7 cellular contexts compared by ENCODE assay signal in the genomic region with DNA sequence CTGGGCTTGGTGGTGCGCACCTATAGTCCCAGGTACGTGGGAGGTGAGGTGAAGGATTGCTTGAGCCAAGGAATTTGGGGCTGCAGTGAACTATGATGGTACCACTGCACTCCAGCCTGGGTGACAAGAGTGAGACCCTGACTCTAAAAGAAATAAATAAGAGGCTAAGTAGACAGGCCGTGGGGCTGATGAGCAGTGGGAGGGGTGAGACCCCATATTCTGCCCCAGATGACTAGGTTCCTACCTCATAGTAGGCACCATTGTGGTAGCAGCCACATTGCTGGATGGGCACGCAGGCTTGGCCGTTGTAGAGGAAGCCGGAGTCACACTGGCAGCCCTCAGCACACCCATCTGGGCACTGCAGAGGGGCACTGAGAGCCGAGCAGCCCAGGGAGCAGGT. TPM values are rescaled to one million over a fixed set of nuclear protein-coding genes. Genes with fewer than 3 reads are reported as not detected.
DNase-seq lines count a peak whose midpoint lies in the region; ATAC-seq, FAIRE-seq and TF ChIP-seq lines count a peak whose summit lies in the region.
"Not testable (repeated sequence)": the region's sequence is repeated elsewhere in the genome, so short reads cannot be mapped to it uniquely, and the experiment has no call there.
"Had no signal": no experiment of that assay in that cellular context is flagged by ENCODE, and none has a peak within 500 bp of the region (broad histone marks: within the 10 kb centered on the region; RNA-seq: fewer than 3 reads in every experiment).

No MANE protein-coding gene starts in this region.

- H3K27me3 ChIP-seq in HepG2 (ENCODE audit: control insufficient read depth in 1 of 2, insufficient read depth in 2 of 2, low read length in 2 of 2); spleen (replicated peaks in 1 of 7); upper lobe of right lung: not testable (repeated sequence)

- not testable (repeated sequence) for H4K20me1 ChIP-seq in HepG2 (ENCODE audit: insufficient read depth, low read length)

- not testable (repeated sequence) for TF ChIP-seq EP300 in HepG2 (IDR thresholded peaks at IDR 0.05; ENCODE audit: low read depth in 2 of 2, low read length in 2 of 2); HepG2 (CRISPR knock-in tag; IDR thresholded peaks at IDR 0.05; ENCODE audit: borderline replicate concordance)

- BruUV-seq in HepG2 (replicated peaks; lab: Mats Ljungman, UMichigan), result not testable (repeated sequence)

- in situ Hi-C loops in HepG2 (cut with HindIII; ENCODE audit: extremely low pct_ligation_motif_present, low pct_unique_long_range_greater_than_20kb), result not testable (repeated sequence)

- POLR2A ChIA-PET in HepG2 (lab: Yijun Ruan, JAX), result not testable (repeated sequence)

- not testable (repeated sequence) for FAIRE-seq in kidney (lab: Jason Lieb, UNC); HepG2 (lab: Jason Lieb, UNC)

- TF ChIP-seq POLR2A in HepG2 (IDR thresholded peaks at IDR 0.05; ENCODE audit: insufficient read depth in 1 of 2, low read depth in 2 of 2, low read length in 2 of 2); spleen (IDR thresholded peaks at IDR 0.05): not testable (repeated sequence)

- CTCF ChIA-PET in HepG2 (lab: Yijun Ruan, JAX; ENCODE audit: low intra/inter-chr PET ratio, low total read pairs), result not testable (repeated sequence)

- DNase-seq in activated CD8-positive, alpha-beta memory T cell treated with anti-CD3 and anti-CD28 coated beads for 24 hours, result peak; percentile 47
- peak; percentile 57 for DNase-seq in activated effector memory CD4-positive, alpha-beta T cell treated with anti-CD3 and anti-CD28 coated beads, Interleukin-2, amount 50 U/mL, for 16 hours
- peak; percentile 32 for DNase-seq in kidney
- not testable (repeated sequence) for DNase-seq in HepG2 (ENCODE audit: low spot score)
- peak; percentile 17 for DNase-seq in spleen
- DNase-seq in upper lobe of right lung, result peak; percentile 39

- TF ChIP-seq CTCF in kidney (IDR thresholded peaks at IDR 0.05; ENCODE audit: borderline replicate concordance, extremely low read depth, insufficient read depth); HepG2 (CRISPR knock-in tag; IDR thresholded peaks at IDR 0.05); spleen (IDR thresholded peaks at IDR 0.05 in 8 of 11, conservative IDR thresholded peaks at IDR 0.05 in 3 of 11); upper lobe of right lung (IDR thresholded peaks at IDR 0.05): not testable (repeated sequence)

- H3K27ac ChIP-seq in kidney (ENCODE audit: low read depth in 2 of 2, low read length in 2 of 2); spleen; upper lobe of right lung: not testable (repeated sequence)
- H3K27ac ChIP-seq in HepG2 (ENCODE audit: extremely low read length, insufficient read depth, low read length), result peak overlapping the region; percentile 64

- H2AFZ ChIP-seq in HepG2 (ENCODE audit: low read length), result not testable (repeated sequence)

- not testable (repeated sequence) for H3K79me2 ChIP-seq in HepG2 (ENCODE audit: insufficient read depth, low read length)

- H3K4me3 ChIP-seq in kidney (ENCODE audit: low read length in 2 of 2); HepG2 (replicated peaks in 1 of 3; ENCODE audit: insufficient read depth in 1 of 3, low read depth in 2 of 3, low read length in 3 of 3); spleen; upper lobe of right lung: not testable (repeated sequence)

- not testable (repeated sequence) for H3K9ac ChIP-seq in kidney (ENCODE audit: low read length in 2 of 2); HepG2 (ENCODE audit: insufficient read depth, low read depth, low read length)

- not testable (repeated sequence) for H3K4me1 ChIP-seq in kidney (ENCODE audit: control insufficient read depth in 1 of 2, insufficient read depth in 1 of 2, low read depth in 1 of 2, low read length in 2 of 2); spleen; upper lobe of right lung
- H3K4me1 ChIP-seq in HepG2 (ENCODE audit: insufficient read depth, low read length), result peaks cover 22% of the 10 kb centered on the region

- ATAC-seq in HepG2, upper lobe of right lung: not testable (repeated sequence)

- not testable (repeated sequence) for H3K9me3 ChIP-seq in kidney (ENCODE audit: control insufficient read depth in 1 of 2, low read length in 2 of 2); HepG2 (ENCODE audit: low read length); spleen; upper lobe of right lung

- WGBS in HepG2 (ENCODE audit: low lambda C conversion rate), result 97% methylated on average over 3 of the region's 7 CpGs
- 89 to 96% (median 93%) methylated on average over 1 to 5 of the region's 7 CpGs for WGBS in spleen, 5 donors

- H3K36me3 ChIP-seq in kidney (ENCODE audit: control insufficient read depth in 1 of 2, insufficient read depth in 2 of 2, low read length in 2 of 2); HepG2 (replicated peaks in 1 of 2; ENCODE audit: control insufficient read depth in 1 of 2, insufficient read depth in 2 of 2, low read length in 2 of 2); spleen; upper lobe of right lung: not testable (repeated sequence)

- H3K4me2 ChIP-seq in HepG2 (ENCODE audit: low read depth, low read length), result not testable (repeated sequence)

- intact Hi-C loops in kidney (cut with DNase I); HepG2 (cut with micrococcal nuclease; ENCODE audit: unreplicated experiment); spleen (cut with DNase I; ENCODE audit: low total_unique reads); upper lobe of right lung (cut with DNase I): not testable (repeated sequence)

- TF ChIP-seq RAD21 in HepG2 (CRISPR knock-in tag; IDR thresholded peaks at IDR 0.05), result not testable (repeated sequence)

RNA-seq across cellular contexts. Expression of a gene that starts 32.8 kb away (rescaled TPM):
- total RNA-seq in kidney (51.7 TPM), HepG2 (2016; rRNA removed; fragmentation: Illumina TruSeq; extraction: Trizol) (7.0 and 7.2 TPM in 2 replicates), spleen (10 to 100 TPM in 3 of 7 donors, 1 to 10 TPM in 4; 4.3 to 18.9 (median 9.0) TPM), upper lobe of right lung (10.3 TPM)
- polyA plus RNA-seq in kidney (ENCODE audit: insufficient read depth, low read depth, low replicate concordance) (7.6 TPM), HepG2 (2011; rRNA removed) (1.3 and 2.4 TPM in 2 replicates), spleen (1 to 10 TPM in 2 of 3 donors, under 1 TPM in 1; 0.91 to 1.8 (median 1.2) TPM)
- total RNA-seq in HepG2 (2016; cell fraction: cytosol; rRNA removed; fragmentation: Illumina TruSeq; extraction: Trizol; ENCODE audit: low read depth), result 1.8 and 1.9 TPM in 2 replicates
- total RNA-seq in HepG2 (2016; cell fraction: insoluble cytoplasmic fraction; rRNA removed; fragmentation: Illumina TruSeq; extraction: Trizol), result 4.6 and 6.9 TPM in 2 replicates
- 2.4 and 3.0 TPM in 2 replicates for total RNA-seq in HepG2 (2016; cell fraction: membrane; rRNA removed; fragmentation: Illumina TruSeq; extraction: Trizol)
- 8.3 and 8.8 TPM in 2 replicates for total RNA-seq in HepG2 (2016; cell fraction: nucleus; rRNA removed; fragmentation: Illumina TruSeq; extraction: Trizol)
- 1.5 and 2.4 TPM in 2 replicates for polyA plus RNA-seq in HepG2 (2011; cell fraction: cytosol; rRNA removed)
- 5.0 and 8.4 TPM in 2 replicates for polyA plus RNA-seq in HepG2 (2011; cell fraction: nucleus; rRNA removed)
- polyA plus RNA-seq in HepG2 (2012), result 3.0 and 7.8 TPM in 2 replicates
- polyA plus RNA-seq in HepG2 (2016; cell fraction: cytosol; fragmentation: Illumina TruSeq; extraction: Trizol; ENCODE audit: low read depth), result 0.46 and 0.49 TPM in 2 replicates
- polyA plus RNA-seq in HepG2 (2016; cell fraction: insoluble cytoplasmic fraction; fragmentation: Illumina TruSeq; extraction: Trizol; ENCODE audit: low read depth), result 4.1 and 5.1 TPM in 2 replicates
- 0.69 and 0.85 TPM in 2 replicates for polyA plus RNA-seq in HepG2 (2016; cell fraction: membrane; fragmentation: Illumina TruSeq; extraction: Trizol; ENCODE audit: low read depth)
- polyA plus RNA-seq in HepG2 (2016; cell fraction: nucleus; fragmentation: Illumina TruSeq; extraction: Trizol; ENCODE audit: insufficient read depth, low read depth), result 7.5 and 8.1 TPM in 2 replicates
- polyA minus RNA-seq in HepG2 (2011; rRNA and poly(A)+ RNA removed; ENCODE audit: low replicate concordance), result 0.49 and 29.4 TPM in 2 replicates
- polyA minus RNA-seq in HepG2 (2011; cell fraction: cytosol; rRNA and poly(A)+ RNA removed), result 4.5 and 5.8 TPM in 2 replicates
- polyA minus RNA-seq in HepG2 (2011; cell fraction: nucleus; rRNA and poly(A)+ RNA removed), result 8.8 and 9.8 TPM in 2 replicates
- total RNA-seq: A172 had no signal

RNA-seq across cellular contexts. Expression of a gene that starts 55.5 kb away (rescaled TPM):
- total RNA-seq in kidney (165 TPM), HepG2 (2016; rRNA removed; fragmentation: Illumina TruSeq; extraction: Trizol) (153 and 235 TPM in 2 replicates), spleen (100 to 1,000 TPM; 126 to 212 (median 174) TPM), upper lobe of right lung (123 TPM)
- polyA plus RNA-seq in kidney (ENCODE audit: insufficient read depth, low read depth, low replicate concordance) (155 TPM), HepG2 (2011; rRNA removed) (408 and 468 TPM in 2 replicates), spleen (100 to 1,000 TPM; 298 to 403 (median 348) TPM)
- total RNA-seq in HepG2 (2016; cell fraction: cytosol; rRNA removed; fragmentation: Illumina TruSeq; extraction: Trizol; ENCODE audit: low read depth), result 97.6 and 118 TPM in 2 replicates
- 156 and 237 TPM in 2 replicates for total RNA-seq in HepG2 (2016; cell fraction: insoluble cytoplasmic fraction; rRNA removed; fragmentation: Illumina TruSeq; extraction: Trizol)
- total RNA-seq in HepG2 (2016; cell fraction: membrane; rRNA removed; fragmentation: Illumina TruSeq; extraction: Trizol), result 195 and 220 TPM in 2 replicates
- total RNA-seq in HepG2 (2016; cell fraction: nucleus; rRNA removed; fragmentation: Illumina TruSeq; extraction: Trizol), result 85.6 and 92.5 TPM in 2 replicates
- 399 and 528 TPM in 2 replicates for polyA plus RNA-seq in HepG2 (2011; cell fraction: cytosol; rRNA removed)
- 142 and 169 TPM in 2 replicates for polyA plus RNA-seq in HepG2 (2011; cell fraction: nucleus; rRNA removed)
- 311 and 349 TPM in 2 replicates for polyA plus RNA-seq in HepG2 (2012)
- 376 and 452 TPM in 2 replicates for polyA plus RNA-seq in HepG2 (2016; cell fraction: cytosol; fragmentation: Illumina TruSeq; extraction: Trizol; ENCODE audit: low read depth)
- 420 and 553 TPM in 2 replicates for polyA plus RNA-seq in HepG2 (2016; cell fraction: insoluble cytoplasmic fraction; fragmentation: Illumina TruSeq; extraction: Trizol; ENCODE audit: low read depth)
- 376 and 422 TPM in 2 replicates for polyA plus RNA-seq in HepG2 (2016; cell fraction: membrane; fragmentation: Illumina TruSeq; extraction: Trizol; ENCODE audit: low read depth)
- polyA plus RNA-seq in HepG2 (2016; cell fraction: nucleus; fragmentation: Illumina TruSeq; extraction: Trizol; ENCODE audit: insufficient read depth, low read depth), result 243 and 256 TPM in 2 replicates
- 543 and 868 TPM in 2 replicates for polyA minus RNA-seq in HepG2 (2011; rRNA and poly(A)+ RNA removed; ENCODE audit: low replicate concordance)
- 96.2 and 102 TPM in 2 replicates for polyA minus RNA-seq in HepG2 (2011; cell fraction: cytosol; rRNA and poly(A)+ RNA removed)
- 21.2 and 34.9 TPM in 2 replicates for polyA minus RNA-seq in HepG2 (2011; cell fraction: nucleus; rRNA and poly(A)+ RNA removed)
